8 cellular contexts compared by ENCODE assay signal in the genomic region with DNA sequence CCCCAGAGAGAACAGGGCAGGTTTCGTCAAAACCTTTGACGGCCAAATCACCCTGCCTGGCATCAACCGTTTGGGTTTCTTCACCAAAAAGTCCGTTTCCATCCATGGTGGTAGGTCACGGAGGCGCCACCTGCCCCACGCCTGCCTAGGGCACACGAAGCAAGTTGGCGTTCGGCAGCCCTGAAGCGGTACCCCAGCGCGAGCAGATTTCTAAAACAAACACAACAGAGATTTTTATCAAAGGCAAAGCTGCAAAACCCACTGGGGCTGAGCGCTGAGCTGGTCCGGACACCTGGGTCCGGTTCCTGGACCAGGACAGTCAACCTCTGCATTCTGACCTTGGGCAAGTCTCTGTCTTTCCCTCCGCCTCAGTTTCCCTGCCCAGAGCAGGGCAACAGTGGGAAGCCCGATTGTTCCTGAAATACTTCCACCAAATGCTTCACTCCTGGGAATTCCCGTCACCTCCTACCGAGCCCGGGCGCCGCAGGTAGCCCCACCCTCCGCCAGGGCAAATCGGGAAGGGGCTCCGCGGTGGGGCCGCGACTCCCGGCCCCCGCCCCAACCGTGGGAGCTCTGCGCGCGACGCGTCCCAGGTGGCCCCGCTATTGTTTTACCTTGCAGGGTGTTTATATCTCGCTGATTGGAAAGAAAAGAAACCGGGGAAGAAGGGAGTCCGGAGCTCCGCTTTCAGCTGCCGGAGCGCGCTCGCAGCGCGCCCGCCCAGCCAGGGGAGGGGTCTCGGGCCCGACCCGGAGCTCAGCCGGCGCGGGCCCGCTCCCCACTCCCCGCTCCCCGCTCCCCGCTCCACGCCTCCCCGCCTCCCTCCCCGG. TPM values are rescaled to one million over a fixed set of nuclear protein-coding genes. Genes with fewer than 3 reads are reported as not detected.
DNase-seq lines count a peak whose midpoint lies in the region; ATAC-seq and TF ChIP-seq lines count a peak whose summit lies in the region.

No MANE protein-coding gene starts in this region.

- H3K4me2 ChIP-seq in mesenchymal stem cell (ENCODE audit: low read length, poor library complexity, severe bottlenecking), result peak overlapping the region; percentile 89

- no peak overlapping the region for H3K14ac ChIP-seq in mesenchymal stem cell (ENCODE audit: low read length in 2 of 2)

- no peak overlapping the region for H2BK12ac ChIP-seq in mesenchymal stem cell (ENCODE audit: low read length in 2 of 2)

- no peak overlapping the region for H2AK5ac ChIP-seq in mesenchymal stem cell (ENCODE audit: low read length, severe bottlenecking)

- H3K9me3 ChIP-seq in mesenchymal stem cell (ENCODE audit: control insufficient read depth, low read length), result no peaks in the 10 kb centered on the region

- peaks cover 8% of the 10 kb centered on the region for H3K79me1 ChIP-seq in mesenchymal stem cell (replicated peaks; ENCODE audit: low read length, poor library complexity, severe bottlenecking)

- peak; percentile 15 to 31 for ATAC-seq in activated CD4-positive, CD25-positive, alpha-beta regulatory T cell treated with anti-CD3 and anti-CD28 coated beads, Interleukin-2, amount 50 U/mL, for 24 hours

- TF ChIP-seq CTCF in coronary artery (IDR thresholded peaks at IDR 0.05), result no peak

- peaks cover 0 to 4% of the 10 kb centered on the region in 2 experiments for H3K36me3 ChIP-seq in mesenchymal stem cell (ENCODE audit: control insufficient read depth in 1 of 2, insufficient read depth in 2 of 2, low read depth in 1 of 2, low read length in 2 of 2)

- H3K4me3 ChIP-seq in coronary artery, result peak overlapping the region; percentile 89
- H3K4me3 ChIP-seq in mesenchymal stem cell (ENCODE audit: insufficient read depth in 1 of 2, low read depth in 1 of 2, low read length in 2 of 2), result peak overlapping the region; percentile 77 to 78

- peaks cover 28 to 71% of the 10 kb centered on the region in 2 experiments for H3K27me3 ChIP-seq in mesenchymal stem cell (ENCODE audit: control insufficient read depth in 1 of 2, insufficient read depth in 1 of 2, low read length in 2 of 2)

- no peak overlapping the region for H3K23ac ChIP-seq in mesenchymal stem cell (ENCODE audit: low read length in 2 of 2)

- H3K27ac ChIP-seq in coronary artery (no peak overlapping the region), mesenchymal stem cell (ENCODE audit: low read length, poor library complexity, severe bottlenecking) (no peak overlapping the region)

- no peak for DNase-seq in activated CD4-positive, CD25-positive, alpha-beta regulatory T cell treated with anti-CD3 and anti-CD28 coated beads, Interleukin-2, amount 50 U/mL, for 72 hours
- DNase-seq in NCI-H69 (lab: John Stamatoyannopoulos, UW) (peak; percentile 75), coronary artery (ENCODE audit: low spot score) (no peak), mesenchymal stem cell (no peak), ureter (ENCODE audit: low spot score) (peak; percentile 45), cortex of kidney (lab: John Stamatoyannopoulos, UW) (no peak), NK-92 (lab: John Stamatoyannopoulos, UW; ENCODE audit: unreplicated experiment) (no peak)

- WGBS in mesenchymal stem cell, result 1% methylated on average over 52 of the region's 62 CpGs

- H3K4me1 ChIP-seq in mesenchymal stem cell (ENCODE audit: control insufficient read depth, insufficient read depth, low read depth, low read length), result peaks cover 7% of the 10 kb centered on the region

- H3K9ac ChIP-seq in mesenchymal stem cell (ENCODE audit: low read length), result peak overlapping the region; percentile 32

- H3K18ac ChIP-seq in mesenchymal stem cell (ENCODE audit: low read depth in 1 of 2, low read length in 2 of 2), result no peak overlapping the region

- H2BK15ac ChIP-seq in mesenchymal stem cell (ENCODE audit: low read depth, poor library complexity, severe bottlenecking), result peak overlapping the region; percentile 41

- H2BK120ac ChIP-seq in mesenchymal stem cell (ENCODE audit: low read depth, low read length), result no peak overlapping the region

- no peak overlapping the region for H4K8ac ChIP-seq in mesenchymal stem cell (ENCODE audit: low read length)

- no peak overlapping the region for H2BK5ac ChIP-seq in mesenchymal stem cell (ENCODE audit: low read depth, low read length, poor library complexity, severe bottlenecking)

- H3K4ac ChIP-seq in mesenchymal stem cell (ENCODE audit: low read depth in 1 of 2, low read length in 2 of 2), result no peak overlapping the region

- no peak overlapping the region for H4K91ac ChIP-seq in mesenchymal stem cell (ENCODE audit: low read length)

- peak overlapping the region; percentile 44 for H2AFZ ChIP-seq in mesenchymal stem cell (ENCODE audit: low read depth, low read length)

RNA-seq across cellular contexts. Expression of a gene that starts 0.6 kb away (rescaled TPM):
- polyA plus RNA-seq in mesenchymal stem cell (2013, experiment 1 of 2), result 0.33 TPM
- polyA plus RNA-seq in mesenchymal stem cell (2013, experiment 2 of 2), result 0.30 TPM
- 31.1 TPM for total RNA-seq in ureter

Comparison
In these comparisons a context has a peak if more than half of its experiments do, and no peak if none do; other contexts are left out.
1. DNase-seq: peak in NCI-H69 (single experiment) and ureter (single experiment); none in activated CD4-positive, CD25-positive, alpha-beta regulatory T cell treated with anti-CD3 and anti-CD28 coated beads, Interleukin-2, amount 50 U/mL, for 72 hours (single experiment), coronary artery (single experiment), mesenchymal stem cell (single experiment), cortex of kidney (single experiment) and NK-92 (single experiment).